ENCODE assay signal across 33 cellular contexts in genomic region chr7:38872202-38872601, GRCh38.
"Had no signal": no experiment of that assay in that cellular context is flagged by ENCODE, and none has a peak within 500 bp of the region (broad histone marks: within the 10 kb centered on the region; RNA-seq: fewer than 3 reads in every experiment).

No MANE protein-coding gene starts in this region.

- H3K9me3 Mint-ChIP-seq: activated CD8-positive, alpha-beta T cell treated with anti-CD3 and anti-CD28 coated beads for 36 hours; activated naive CD8-positive, alpha-beta T cell treated with anti-CD3 and anti-CD28 coated beads for 36 hours; activated T-cell treated with anti-CD3 and anti-CD28 coated beads, Interleukin-2, amount 50 U/mL, for 72 hours; activated T-helper 17 cell treated with anti-CD3 and anti-CD28 coated beads, Interleukin-2, amount 50 U/mL, for 72 hours had no signal

- H3K9me3 ChIP-seq: MG63, Peyer's patch had no signal

- H3K4me1 ChIP-seq: Peyer's patch had no signal

- H3K27ac ChIP-seq: brain microvascular endothelial cell, Peyer's patch, VCaP had no signal

- H3K27me3 ChIP-seq: brain microvascular endothelial cell, MG63, Peyer's patch had no signal

- DNase-seq: activated CD4-positive, alpha-beta T cell treated with anti-CD3 and anti-CD28 coated beads for 1 hour; activated CD4-positive, alpha-beta T cell treated with anti-CD3 and anti-CD28 coated beads for 48 hours; activated CD4-positive, CD25-positive, alpha-beta regulatory T cell; activated CD8-positive, alpha-beta T cell treated with anti-CD3 and anti-CD28 coated beads for 36 hours; activated effector memory CD4-positive, alpha-beta T cell treated with anti-CD3 and anti-CD28 coated beads, Interleukin-2, amount 50 U/mL, for 16 hours; activated naive CD4-positive, alpha-beta T cell; activated naive CD4-positive, alpha-beta T cell treated with anti-CD3 and anti-CD28 coated beads, Interleukin-2, amount 50 U/mL, for 16 hours; activated naive CD8-positive, alpha-beta T cell treated with anti-CD3 and anti-CD28 coated beads for 36 hours; activated T-cell treated with anti-CD3 and anti-CD28 coated beads, Interleukin-2, amount 50 U/mL, for 1 hour; activated T-cell treated with anti-CD3 and anti-CD28 coated beads, Interleukin-2, amount 50 U/mL, for 72 hours; amniotic stem cell; aorta; brain microvascular endothelial cell; Kasumi-1; KG1; MG63; NCI-H1048; NCI-H1105 treated with DMSO at 0.1 percent for 48 hours; NCI-H1436; NCI-H1694; NCI-H1930; NCI-H2081 treated with DMSO at 0.1 percent for 48 hours; NCI-H226; NCI-H524 treated with DMSO at 0.1 percent for 48 hours; Peyer's patch; RPMI8226; SIG-M5; SW 1271; T-helper 1 cell; T-helper 2 cell; T-helper 9 cell had no signal

- H3K4me3 ChIP-seq: MG63, Peyer's patch had no signal

- H3K27ac Mint-ChIP-seq: activated CD8-positive, alpha-beta T cell treated with anti-CD3 and anti-CD28 coated beads for 36 hours; activated naive CD8-positive, alpha-beta T cell treated with anti-CD3 and anti-CD28 coated beads for 36 hours; activated T-cell treated with anti-CD3 and anti-CD28 coated beads, Interleukin-2, amount 50 U/mL, for 72 hours; activated T-helper 17 cell treated with anti-CD3 and anti-CD28 coated beads, Interleukin-2, amount 50 U/mL, for 72 hours had no signal

- H3K36me3 ChIP-seq: MG63 had no signal

- H3K4me3 Mint-ChIP-seq: activated CD8-positive, alpha-beta T cell treated with anti-CD3 and anti-CD28 coated beads for 36 hours; activated naive CD8-positive, alpha-beta T cell treated with anti-CD3 and anti-CD28 coated beads for 36 hours; activated T-cell treated with anti-CD3 and anti-CD28 coated beads, Interleukin-2, amount 50 U/mL, for 72 hours; activated T-helper 17 cell treated with anti-CD3 and anti-CD28 coated beads, Interleukin-2, amount 50 U/mL, for 72 hours had no signal

- H3K27me3 Mint-ChIP-seq: activated CD8-positive, alpha-beta T cell treated with anti-CD3 and anti-CD28 coated beads for 36 hours; activated naive CD8-positive, alpha-beta T cell treated with anti-CD3 and anti-CD28 coated beads for 36 hours; activated T-helper 17 cell treated with anti-CD3 and anti-CD28 coated beads, Interleukin-2, amount 50 U/mL, for 72 hours had no signal

- ATAC-seq: activated CD8-positive, alpha-beta T cell treated with anti-CD3 and anti-CD28 coated beads for 36 hours; activated T-cell treated with anti-CD3 and anti-CD28 coated beads, Interleukin-2, amount 50 U/mL, for 72 hours; activated T-helper 17 cell treated with anti-CD3 and anti-CD28 coated beads, Interleukin-2, amount 50 U/mL, for 72 hours had no signal
